Comparison of ENCODE assay signal across 26 cellular contexts in genomic region chr21:23801292-23801691, GRCh38.
"Had no signal": no experiment of that assay in that cellular context is flagged by ENCODE, and none has a peak within 500 bp of the region (broad histone marks: within the 10 kb centered on the region; RNA-seq: fewer than 3 reads in every experiment).

No MANE protein-coding gene starts in this region.

- H3K36me3 Mint-ChIP-seq: activated CD4-positive, alpha-beta memory T cell treated with anti-CD3 and anti-CD28 coated beads for 36 hours; activated naive CD8-positive, alpha-beta T cell treated with anti-CD3 and anti-CD28 coated beads, Interleukin-2, amount 10 ng/mL, durations not matched to agents 7 days and 5 days; mesothelial cell of epicardium; naive thymus-derived CD4-positive, alpha-beta T cell had no signal

- FAIRE-seq: astrocyte had no signal

- H3K27me3 Mint-ChIP-seq: activated CD4-positive, alpha-beta memory T cell treated with anti-CD3 and anti-CD28 coated beads for 36 hours; activated naive CD8-positive, alpha-beta T cell treated with anti-CD3 and anti-CD28 coated beads, Interleukin-2, amount 10 ng/mL, durations not matched to agents 7 days and 5 days; naive thymus-derived CD4-positive, alpha-beta T cell; progenitor cell of endocrine pancreas had no signal

- H3K9me3 Mint-ChIP-seq: activated naive CD8-positive, alpha-beta T cell treated with anti-CD3 and anti-CD28 coated beads, Interleukin-2, amount 10 ng/mL, durations not matched to agents 7 days and 5 days had no signal

- ATAC-seq: activated T-cell treated with anti-CD3 and anti-CD28 coated beads, Interleukin-2, amount 50 U/mL, for 4 hours; gastrocnemius medialis; naive thymus-derived CD4-positive, alpha-beta T cell; right lobe of liver; WTC11 had no signal

- H3K4me3 Mint-ChIP-seq: activated CD4-positive, alpha-beta memory T cell treated with anti-CD3 and anti-CD28 coated beads for 36 hours; activated naive CD8-positive, alpha-beta T cell treated with anti-CD3 and anti-CD28 coated beads, Interleukin-2, amount 10 ng/mL, durations not matched to agents 7 days and 5 days; activated T-cell treated with anti-CD3 and anti-CD28 coated beads, Interleukin-2, amount 50 U/mL, for 4 hours; mesothelial cell of epicardium; naive thymus-derived CD4-positive, alpha-beta T cell; WTC11 had no signal

- H3K27ac Mint-ChIP-seq: activated CD4-positive, alpha-beta memory T cell treated with anti-CD3 and anti-CD28 coated beads for 36 hours; activated naive CD8-positive, alpha-beta T cell treated with anti-CD3 and anti-CD28 coated beads, Interleukin-2, amount 10 ng/mL, durations not matched to agents 7 days and 5 days; activated T-helper 2 cell treated with anti-CD3 and anti-CD28 coated beads, Interferon-gamma antibody, Interleukin-2, Interleukin-4, amounts not matched to agents 10 μg/mL and 5 μg/mL and 100 μg/mL, durations not matched to agents 14 hours and 24 hours and 36 hours; mesothelial cell of epicardium; naive thymus-derived CD4-positive, alpha-beta T cell; progenitor cell of endocrine pancreas; WTC11 had no signal

- H3K4me1 Mint-ChIP-seq: mesothelial cell of epicardium; naive thymus-derived CD4-positive, alpha-beta T cell had no signal

- DNase-seq: activated CD4-positive, alpha-beta memory T cell treated with anti-CD3 and anti-CD28 coated beads for 36 hours; activated naive CD4-positive, alpha-beta T cell; activated naive CD8-positive, alpha-beta T cell treated with anti-CD3 and anti-CD28 coated beads, Interleukin-2, amount 10 ng/mL, durations not matched to agents 7 days and 5 days; activated T-cell treated with anti-CD3 and anti-CD28 coated beads, Interleukin-2, amount 50 U/mL, for 4 hours; amniotic stem cell; brain microvascular endothelial cell; dorsolateral prefrontal cortex; effector memory CD4-positive, alpha-beta T cell; gastrocnemius medialis; islet precursor cell; left ventricle myocardium inferior; naive thymus-derived CD4-positive, alpha-beta T cell; ovary; right lobe of liver; stimulated activated naive CD4-positive, alpha-beta T cell; T-helper 2 cell; trophoblast cell; uterus had no signal

- H3K4me3 ChIP-seq: coronary artery, dorsolateral prefrontal cortex, gastrocnemius medialis, hepatocyte, left ventricle myocardium inferior, ovary, right lobe of liver, thoracic aorta, uterus had no signal
